ENCODE assay signal across 19 cellular contexts in genomic region chr12:102869571-102869970, GRCh38. TPM values are rescaled to one million over a fixed set of nuclear protein-coding genes. Genes with fewer than 3 reads are reported as not detected.
"Had no signal": no experiment of that assay in that cellular context is flagged by ENCODE, and none has a peak within 500 bp of the region (broad histone marks: within the 10 kb centered on the region; RNA-seq: fewer than 3 reads in every experiment).

No MANE protein-coding gene starts in this region.

- H3K9me3 ChIP-seq: colonic mucosa, heart right ventricle, pancreas had no signal

- H3K4me2 ChIP-seq: smooth muscle cell had no signal

- H3K4me3 ChIP-seq: colonic mucosa, heart right ventricle, pancreas, smooth muscle cell had no signal

- H3K27ac ChIP-seq: colonic mucosa, heart right ventricle, pancreas had no signal

- H3K27me3 ChIP-seq: colonic mucosa, heart right ventricle, pancreas had no signal

- H3K27ac Mint-ChIP-seq: mesothelial cell of epicardium; natural killer cell treated with Interleukin-12 subunit alpha and Interleukin-12 subunit beta and Interleukin-15 and Interleukin-18, amount 100 ng/mL, for 72 hours; progenitor cell of endocrine pancreas; type B pancreatic cell had no signal

- DNase-seq: colonic mucosa; dermis blood vessel endothelial cell; heart right ventricle; hypothalamus; kidney glomerular epithelial cell; occipital lobe; pancreas; right cardiac atrium; stimulated activated CD4-positive, alpha-beta T cell treated with anti-CD3 and anti-CD28 coated beads, Interleukin-2, amount 100 ng/mL, for 48 hours; stimulated activated naive CD4-positive, alpha-beta T cell treated with Interleukin-2 at 50 U/mL for 16 hours had no signal

- H3K4me1 ChIP-seq: colonic mucosa, pancreas had no signal

- ATAC-seq: heart right ventricle; natural killer cell treated with Interleukin-12 subunit alpha and Interleukin-12 subunit beta and Interleukin-15 and Interleukin-18, amount 100 ng/mL, for 72 hours; pancreas; right cardiac atrium had no signal

- H3K36me3 Mint-ChIP-seq: mesothelial cell of epicardium; natural killer cell treated with Interleukin-12 subunit alpha and Interleukin-12 subunit beta and Interleukin-15 and Interleukin-18, amount 100 ng/mL, for 72 hours; type B pancreatic cell had no signal

- H3K36me3 ChIP-seq: colonic mucosa, heart right ventricle, pancreas had no signal

- H3K4me3 Mint-ChIP-seq: mesothelial cell of epicardium; natural killer cell treated with Interleukin-12 subunit alpha and Interleukin-12 subunit beta and Interleukin-15 and Interleukin-18, amount 100 ng/mL, for 72 hours; type B pancreatic cell had no signal

- H3K9me3 Mint-ChIP-seq: mesothelial cell of epicardium, type B pancreatic cell had no signal

RNA-seq across cellular contexts. Expression of gene PAH, which starts 47.5 kb away (rescaled TPM):
- total RNA-seq: dermis blood vessel endothelial cell; endothelial cell of umbilical vein; fibroblast of lung; glomerular endothelial cell; heart right ventricle; lower leg skin; mesothelial cell of epicardium; natural killer cell treated with Interleukin-12 subunit alpha and Interleukin-12 subunit beta and Interleukin-15 and Interleukin-18, amount 100 ng/mL, for 72 hours; smooth muscle cell had no signal
- polyA plus RNA-seq: endothelial cell of umbilical vein, fibroblast of lung, heart right ventricle, right cardiac atrium, smooth muscle cell had no signal
